Comparison of ENCODE assay signal across 15 cellular contexts in genomic region chr16:57721765-57722499, GRCh38. TPM values are rescaled to one million over a fixed set of nuclear protein-coding genes. Genes with fewer than 3 reads are reported as not detected.
A peak's percentile ranks its signal among the peaks of the same experiment; 100 is the strongest.
DNase-seq lines count a peak whose midpoint lies in the region; ATAC-seq and TF ChIP-seq lines count a peak whose summit lies in the region.
"Had no signal": no experiment of that assay in that cellular context is flagged by ENCODE, and none has a peak within 500 bp of the region (broad histone marks: within the 10 kb centered on the region; RNA-seq: fewer than 3 reads in every experiment).

No MANE protein-coding gene starts in this region.

- TF ChIP-seq CTCF in Panc1 (IDR thresholded peaks at IDR 0.05) = peak; percentile 16; the same call in 1 of the 2 replicates
- TF ChIP-seq CTCF in brain microvascular endothelial cell (IDR thresholded peaks at IDR 0.05; ENCODE audit: low read depth, low read length, missing control alignments) = no peak

- no peak overlapping the region for H3K4me3 ChIP-seq in H7 (ENCODE audit: insufficient read depth, low read depth, low read length)
- H3K4me3 ChIP-seq in Panc1 (ENCODE audit: low read depth in 2 of 2, low read length in 2 of 2) = no peak overlapping the region
- no peak overlapping the region for H3K4me3 ChIP-seq in brain microvascular endothelial cell (ENCODE audit: low read depth, low read length)

- ATAC-seq in Panc1 = no peak
- no peak for ATAC-seq in stimulated activated effector memory CD8-positive, alpha-beta T cell treated with anti-CD3 and anti-CD28 coated beads, Interleukin-12 subunit alpha, Interleukin-12 subunit beta, amount 100 ng/mL, for 72 hours
- ATAC-seq in HG02970 (IDR thresholded peaks at IDR 0.05; ENCODE audit: low FRiP score, unreplicated experiment) = no peak
- no peak for ATAC-seq in GM18519 (IDR thresholded peaks at IDR 0.05; ENCODE audit: low FRiP score, unreplicated experiment)

- peak overlapping the region; percentile 58 for H3K27ac Mint-ChIP-seq in stimulated activated effector memory CD8-positive, alpha-beta T cell treated with anti-CD3 and anti-CD28 coated beads, Interleukin-12 subunit alpha, Interleukin-12 subunit beta, amount 100 ng/mL, for 72 hours

- no peaks in the 10 kb centered on the region for H3K36me3 Mint-ChIP-seq in stimulated activated effector memory CD8-positive, alpha-beta T cell treated with anti-CD3 and anti-CD28 coated beads, Interleukin-12 subunit alpha, Interleukin-12 subunit beta, amount 100 ng/mL, for 72 hours

- H3K27ac ChIP-seq in Panc1 (ENCODE audit: low read length) = no peak overlapping the region
- H3K27ac ChIP-seq in brain microvascular endothelial cell = no peak overlapping the region

- POLR2A ChIA-PET in Panc1 (lab: Charles Lee) = no interaction called here

- no peaks in the 10 kb centered on the region for H3K9me3 Mint-ChIP-seq in stimulated activated effector memory CD8-positive, alpha-beta T cell treated with anti-CD3 and anti-CD28 coated beads, Interleukin-12 subunit alpha, Interleukin-12 subunit beta, amount 100 ng/mL, for 72 hours

- no peaks in the 10 kb centered on the region for H3K27me3 ChIP-seq in H7 (ENCODE audit: control insufficient read depth, insufficient read depth, low read length)
- H3K27me3 ChIP-seq in Panc1 (ENCODE audit: control insufficient read depth, insufficient read depth, low read length) = no peaks in the 10 kb centered on the region
- H3K27me3 ChIP-seq in brain microvascular endothelial cell (replicated peaks) = no peaks in the 10 kb centered on the region

- in situ Hi-C loops in Panc1 (cut with HindIII; ENCODE audit: low pct_unique_long_range_greater_than_20kb, low sequenced_read_pairs) (no loop called here), brain microvascular endothelial cell (cut with HindIII; ENCODE audit: low pct_ligation_motif_present, low sequenced_read_pairs) (no loop called here)

- no peaks in the 10 kb centered on the region for H3K36me3 ChIP-seq in H7 (replicated peaks; ENCODE audit: control insufficient read depth, insufficient read depth, low read length)
- no peaks in the 10 kb centered on the region for H3K36me3 ChIP-seq in Panc1 (ENCODE audit: control insufficient read depth, insufficient read depth, low read length)
- H3K36me3 ChIP-seq in brain microvascular endothelial cell (replicated peaks) = no peaks in the 10 kb centered on the region

- no peaks in the 10 kb centered on the region for H3K4me1 ChIP-seq in Panc1 (ENCODE audit: control insufficient read depth, insufficient read depth, low read length)

- DNase-seq in H7 (peak; percentile 22), Panc1 (ENCODE audit: low read depth, low spot score) (no peak), left kidney (ENCODE audit: low read depth, low spot score) (peak; percentile 82), brain microvascular endothelial cell (no peak)
- DNase-seq in stimulated activated effector memory CD8-positive, alpha-beta T cell treated with anti-CD3 and anti-CD28 coated beads, Interleukin-12 subunit alpha, Interleukin-12 subunit beta, amount 100 ng/mL, for 72 hours (ENCODE audit: low spot score in 2 of 2) = no peak
- DNase-seq: COR-L47, IMR-90, NCI-H1417, NCI-H187 treated with DMSO at 0.1 percent for 48 hours, NCI-H69, SHP77 treated with DMSO at 0.1 percent for 48 hours had no signal

- BruUV-seq in Panc1 (replicated peaks; lab: Mats Ljungman, UMichigan) = no TSS peak

- H3K4me1 Mint-ChIP-seq in stimulated activated effector memory CD8-positive, alpha-beta T cell treated with anti-CD3 and anti-CD28 coated beads, Interleukin-12 subunit alpha, Interleukin-12 subunit beta, amount 100 ng/mL, for 72 hours = peaks cover 8% of the 10 kb centered on the region

- H3K4me3 Mint-ChIP-seq in stimulated activated effector memory CD8-positive, alpha-beta T cell treated with anti-CD3 and anti-CD28 coated beads, Interleukin-12 subunit alpha, Interleukin-12 subunit beta, amount 100 ng/mL, for 72 hours = no peak overlapping the region

- intact Hi-C loops in Panc1 (cut with micrococcal nuclease; ENCODE audit: unreplicated experiment) = no loop called here

- CTCF ChIA-PET in Panc1 (lab: Charles Lee) = interaction anchor here (0.6 to 1.2 kb wide), 2 partner anchors 13 to 232 kb away, joined by 3 read pairs; partner anchors contain the start of gene KATNB1

- no peaks in the 10 kb centered on the region for H3K9me3 ChIP-seq in Panc1 (ENCODE audit: control insufficient read depth, insufficient read depth, low read depth, low read length)

RNA-seq across cellular contexts. Expression of gene KATNB1, which starts 13.6 kb away (rescaled TPM):
- total RNA-seq in H7 (2014; rRNA removed; shearing (Covaris generic)) = 65.0 and 80.6 TPM in 2 replicates
- 8.1 TPM for total RNA-seq in Panc1 (2021; ENCODE audit: unreplicated experiment)
- polyA plus RNA-seq in Panc1 (2012; ENCODE audit: insufficient read length) = 13.4 TPM

RNA-seq across cellular contexts. Expression of gene DRC7, which starts 27.3 kb away (rescaled TPM):
- 0.03 TPM in 1 of 2 replicates, not detected in the other for total RNA-seq in H7 (2014; rRNA removed; shearing (Covaris generic))
- total RNA-seq in Panc1 (2021; ENCODE audit: unreplicated experiment) = not detected
- not detected for polyA plus RNA-seq in Panc1 (2012; ENCODE audit: insufficient read length)
- total RNA-seq: IMR-90, LHCN-M2, RPMI7951 had no signal
- polyA plus RNA-seq: IMR-90 had no signal

RNA-seq across cellular contexts. Expression of gene ADGRG3, which starts 53.8 kb away (rescaled TPM):
- 0.07 and 0.67 TPM in 2 replicates for total RNA-seq in H7 (2014; rRNA removed; shearing (Covaris generic))
- not detected for total RNA-seq in Panc1 (2021; ENCODE audit: unreplicated experiment)
- not detected for polyA plus RNA-seq in Panc1 (2012; ENCODE audit: insufficient read length)
- total RNA-seq: IMR-90, LHCN-M2, RPMI7951 had no signal
- polyA plus RNA-seq: IMR-90 had no signal

Comparison
In these comparisons a context has a peak if more than half of its experiments do, and no peak if none do; other contexts are left out.
1. DNase-seq: peak in H7 (single experiment) and left kidney (single experiment); none in Panc1 (single experiment), stimulated activated effector memory CD8-positive, alpha-beta T cell treated with anti-CD3 and anti-CD28 coated beads, Interleukin-12 subunit alpha, Interleukin-12 subunit beta, amount 100 ng/mL, for 72 hours (0 of 2) and brain microvascular endothelial cell (single experiment).